25 cellular contexts compared by ENCODE assay signal in the genomic region with DNA sequence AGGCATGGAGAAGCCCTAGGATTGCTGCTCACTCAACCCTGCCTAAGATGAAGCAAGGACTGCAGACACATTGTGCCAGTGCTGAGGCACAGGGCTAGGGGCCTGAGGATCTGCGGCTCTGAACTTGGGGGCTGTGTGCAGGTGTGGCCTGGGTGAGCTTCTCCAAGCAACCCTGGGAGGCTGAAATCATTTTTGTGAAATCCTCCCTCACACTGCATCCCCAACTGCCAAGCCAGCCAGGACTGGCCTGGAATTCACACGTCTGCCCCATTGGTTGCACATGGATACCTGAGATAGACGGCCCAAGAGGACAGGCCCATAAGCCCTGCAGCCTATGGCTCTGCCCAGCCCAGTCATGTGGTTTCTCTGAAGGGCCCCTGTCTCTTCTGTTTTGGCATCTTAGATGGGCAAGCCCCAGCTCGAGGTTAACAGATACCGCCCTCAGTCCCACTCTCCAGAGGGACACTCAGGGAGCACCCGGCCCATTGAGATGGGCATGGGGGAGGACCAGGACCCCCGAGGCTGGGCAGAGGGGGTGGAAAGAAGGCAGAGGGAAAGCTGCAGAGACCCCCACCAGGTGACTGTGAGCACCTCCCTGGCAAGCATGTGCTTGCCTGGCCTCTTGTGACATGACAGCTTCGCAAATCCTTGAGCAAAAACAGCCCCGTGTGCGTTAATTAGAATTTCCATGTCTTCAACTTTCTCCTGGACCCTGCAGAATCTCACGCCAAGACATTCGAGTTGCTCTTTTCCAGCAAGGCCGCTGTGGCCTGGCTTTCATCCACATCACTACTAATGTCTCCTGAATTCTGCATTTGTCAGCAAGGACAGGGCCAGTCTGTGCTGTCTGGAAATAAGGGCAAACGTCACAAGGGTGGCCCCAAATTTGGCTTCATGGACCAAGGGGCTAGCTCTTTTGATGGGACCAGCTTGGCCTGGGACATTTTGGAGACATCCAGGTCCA. TPM values are rescaled to one million over a fixed set of nuclear protein-coding genes. Genes with fewer than 3 reads are reported as not detected.
DNase-seq lines count a peak whose midpoint lies in the region; ATAC-seq and TF ChIP-seq lines count a peak whose summit lies in the region.
"Had no signal": no experiment of that assay in that cellular context is flagged by ENCODE, and none has a peak within 500 bp of the region (broad histone marks: within the 10 kb centered on the region; RNA-seq: fewer than 3 reads in every experiment).

No MANE protein-coding gene starts in this region.

- H3K4me1 ChIP-seq in breast epithelium: no peaks in the 10 kb centered on the region
- H3K4me1 ChIP-seq in osteoblast (ENCODE audit: insufficient read depth, low read length): no peaks in the 10 kb centered on the region
- no peaks in the 10 kb centered on the region for H3K4me1 ChIP-seq in uterus
- H3K4me1 ChIP-seq: psoas muscle had no signal

- TF ChIP-seq POLR2A in breast epithelium (IDR thresholded peaks at IDR 0.05): no peak
- no peak for TF ChIP-seq POLR2A in uterus (IDR thresholded peaks at IDR 0.05)

- no peak overlapping the region for H3K4me2 ChIP-seq in osteoblast (ENCODE audit: insufficient read depth, low read length)
- H3K4me2 ChIP-seq: SK-N-SH had no signal

- DNase-seq in breast epithelium (ENCODE audit: low spot score in 2 of 2) (peak; percentile 31 to 38), MCF 10A (ENCODE audit: unreplicated experiment) (no peak), fibroblast of mammary gland (ENCODE audit: low read depth) (peak; percentile 29), osteoblast (ENCODE audit: insufficient read length, low spot score, missing footprints) (peak; percentile 32), uterus (peak; percentile 40 to 51), NCI-H1105 treated with DMSO at 0.1 percent for 48 hours (lab: John Stamatoyannopoulos, UW) (no peak)
- DNase-seq in natural killer cell treated with Interleukin-12 subunit alpha and Interleukin-12 subunit beta and Interleukin-15 and Interleukin-18, amount 100 ng/mL, for 72 hours (ENCODE audit: low spot score): no peak
- no peak for DNase-seq in activated CD4-positive, alpha-beta T cell treated with anti-CD3 and anti-CD28 coated beads, Interleukin-2, amount 50 U/mL, for 48 hours
- DNase-seq: activated CD4-positive, CD25-positive, alpha-beta regulatory T cell; activated naive CD8-positive, alpha-beta T cell treated with anti-CD3 and anti-CD28 coated beads, Interleukin-2, amount 50 U/mL, for 24 hours; central memory CD4-positive, alpha-beta T cell; COR-L47; erythroblast; H7; Karpas-422; left colon; NCI-H1092; NCI-H2029 treated with DMSO at 0.1 percent for 48 hours; NCI-H510A; SK-N-SH; stimulated activated CD4-positive, alpha-beta T cell treated with anti-CD3 and anti-CD28 coated beads, Interleukin-4, amount 100 ng/mL, for 4 hours; T-helper 9 cell had no signal

- H3K27me3 Mint-ChIP-seq in MCF 10A (ENCODE audit: insufficient read depth, unreplicated experiment): no peaks in the 10 kb centered on the region
- H3K27me3 Mint-ChIP-seq in natural killer cell treated with Interleukin-12 subunit alpha and Interleukin-12 subunit beta and Interleukin-15 and Interleukin-18, amount 100 ng/mL, for 72 hours: peaks cover 0 to 1% of the 10 kb centered on the region in 2 donors
- H3K27me3 Mint-ChIP-seq: activated naive CD8-positive, alpha-beta T cell treated with anti-CD3 and anti-CD28 coated beads, Interleukin-2, amount 50 U/mL, for 24 hours had no signal

- POLR2A ChIA-PET in MCF 10A (lab: Yijun Ruan, JAX): no interaction called here

- BruUV-seq in MCF 10A (replicated peaks; lab: Mats Ljungman, UMichigan): no TSS peak

- peaks cover 43% of the 10 kb centered on the region for H4K20me1 ChIP-seq in osteoblast (ENCODE audit: insufficient read depth, low read length)

- no peak overlapping the region for H2AFZ ChIP-seq in osteoblast (ENCODE audit: low read length)

- peaks cover 6% of the 10 kb centered on the region for H3K36me3 Mint-ChIP-seq in MCF 10A (ENCODE audit: insufficient read depth, unreplicated experiment)
- no peaks in the 10 kb centered on the region for H3K36me3 Mint-ChIP-seq in natural killer cell treated with Interleukin-12 subunit alpha and Interleukin-12 subunit beta and Interleukin-15 and Interleukin-18, amount 100 ng/mL, for 72 hours

- H3K4me3 ChIP-seq in breast epithelium: no peak overlapping the region
- H3K4me3 ChIP-seq in fibroblast of mammary gland (ENCODE audit: control insufficient read depth, low read depth, low read length): no peak overlapping the region
- no peak overlapping the region for H3K4me3 ChIP-seq in osteoblast (ENCODE audit: insufficient read depth, low read length)
- no peak overlapping the region for H3K4me3 ChIP-seq in uterus
- H3K4me3 ChIP-seq: psoas muscle had no signal

- H3K27ac ChIP-seq in breast epithelium (peak overlapping the region in 1 of 2 donors; percentile 3), osteoblast (ENCODE audit: low read depth, low read length) (no peak overlapping the region), uterus (no peak overlapping the region)
- H3K27ac ChIP-seq: psoas muscle had no signal

- no peaks in the 10 kb centered on the region for H3K9me3 Mint-ChIP-seq in MCF 10A (ENCODE audit: unreplicated experiment)
- H3K9me3 Mint-ChIP-seq in natural killer cell treated with Interleukin-12 subunit alpha and Interleukin-12 subunit beta and Interleukin-15 and Interleukin-18, amount 100 ng/mL, for 72 hours: no peaks in the 10 kb centered on the region

- H3K27me3 ChIP-seq in breast epithelium (no peaks in the 10 kb centered on the region), osteoblast (ENCODE audit: insufficient read depth, low read length) (no peaks in the 10 kb centered on the region), uterus (no peaks in the 10 kb centered on the region)

- ATAC-seq in natural killer cell treated with Interleukin-12 subunit alpha and Interleukin-12 subunit beta and Interleukin-15 and Interleukin-18, amount 100 ng/mL, for 72 hours: no peak
- ATAC-seq: activated naive CD8-positive, alpha-beta T cell treated with anti-CD3 and anti-CD28 coated beads, Interleukin-2, amount 50 U/mL, for 24 hours; left colon; psoas muscle had no signal

- no peak for TF ChIP-seq CTCF in breast epithelium (IDR thresholded peaks at IDR 0.05)
- no peak for TF ChIP-seq CTCF in MCF 10A (IDR thresholded peaks at IDR 0.05; ENCODE audit: unreplicated experiment)
- no peak for TF ChIP-seq CTCF in fibroblast of mammary gland (conservative IDR thresholded peaks at IDR 0.05; ENCODE audit: control insufficient read depth, insufficient read depth, low read depth, low read length)
- no peak for TF ChIP-seq CTCF in osteoblast (IDR thresholded peaks at IDR 0.05; ENCODE audit: extremely low read depth, low read depth, low read length)
- no peak for TF ChIP-seq CTCF in uterus (IDR thresholded peaks at IDR 0.05)

- peaks cover 36% of the 10 kb centered on the region for H3K79me2 ChIP-seq in osteoblast (ENCODE audit: insufficient read depth, low read length)

- no peak overlapping the region for H3K27ac Mint-ChIP-seq in MCF 10A (ENCODE audit: low read depth, unreplicated experiment)
- no peak overlapping the region for H3K27ac Mint-ChIP-seq in natural killer cell treated with Interleukin-12 subunit alpha and Interleukin-12 subunit beta and Interleukin-15 and Interleukin-18, amount 100 ng/mL, for 72 hours
- H3K27ac Mint-ChIP-seq: activated naive CD8-positive, alpha-beta T cell treated with anti-CD3 and anti-CD28 coated beads, Interleukin-2, amount 50 U/mL, for 24 hours had no signal

- H3K9me3 ChIP-seq in breast epithelium (peaks cover under 1 to 16% of the 10 kb centered on the region in 2 donors), osteoblast (ENCODE audit: low read depth, low read length) (peaks cover 14% of the 10 kb centered on the region), uterus (no peaks in the 10 kb centered on the region)

- CTCF ChIA-PET in MCF 10A (lab: Yijun Ruan, JAX): no interaction called here

- intact Hi-C loops in breast epithelium (cut with DNase I; ENCODE audit: low total_unique reads): no loop called here
- intact Hi-C loops in MCF 10A (cut with micrococcal nuclease): no loop called here
- intact Hi-C loops in uterus (cut with DNase I; ENCODE audit: low total_unique reads): no loop called here

- no peak overlapping the region for H3K4me3 Mint-ChIP-seq in MCF 10A (ENCODE audit: unreplicated experiment)
- no peak overlapping the region for H3K4me3 Mint-ChIP-seq in natural killer cell treated with Interleukin-12 subunit alpha and Interleukin-12 subunit beta and Interleukin-15 and Interleukin-18, amount 100 ng/mL, for 72 hours
- H3K4me3 Mint-ChIP-seq: activated naive CD8-positive, alpha-beta T cell treated with anti-CD3 and anti-CD28 coated beads, Interleukin-2, amount 50 U/mL, for 24 hours; mesothelial cell of epicardium; nephron had no signal

- no peaks in the 10 kb centered on the region for H3K4me1 Mint-ChIP-seq in MCF 10A (ENCODE audit: insufficient read depth, unreplicated experiment)
- H3K4me1 Mint-ChIP-seq in natural killer cell treated with Interleukin-12 subunit alpha and Interleukin-12 subunit beta and Interleukin-15 and Interleukin-18, amount 100 ng/mL, for 72 hours (ENCODE audit: low read depth in 2 of 2): peaks cover 0 to 3% of the 10 kb centered on the region in 2 donors
- H3K4me1 Mint-ChIP-seq: activated naive CD8-positive, alpha-beta T cell treated with anti-CD3 and anti-CD28 coated beads, Interleukin-2, amount 50 U/mL, for 24 hours had no signal

- H3K36me3 ChIP-seq in breast epithelium: no peaks in the 10 kb centered on the region
- peaks cover 13% of the 10 kb centered on the region for H3K36me3 ChIP-seq in osteoblast (ENCODE audit: insufficient read depth, low read length)
- H3K36me3 ChIP-seq in uterus: no peaks in the 10 kb centered on the region

RNA-seq across cellular contexts. Expression of a gene that starts 33.8 kb away (rescaled TPM):
- total RNA-seq in breast epithelium (1 to 10 TPM; 2.1 to 5.3 (median 3.6) TPM), MCF 10A (2022) (1.3 and 1.7 TPM in 2 replicates), osteoblast (5.1 and 6.2 TPM in 2 replicates), uterus (10 to 100 TPM in 2 of 4 donors, 1 to 10 TPM in 2; 2.6 to 19.4 (median 10.9) TPM)
- total RNA-seq in natural killer cell treated with Interleukin-12 subunit alpha and Interleukin-12 subunit beta and Interleukin-15 and Interleukin-18, amount 100 ng/mL, for 72 hours: 1 to 10 TPM in 1 of 2 donors, under 1 TPM in 1; 0.52 to 1.1 TPM

Comparison
In these comparisons a context has a peak if more than half of its experiments do, and no peak if none do; other contexts are left out.
1. DNase-seq: peak in breast epithelium (2 of 2), fibroblast of mammary gland (single experiment), osteoblast (single experiment) and uterus (2 of 2); none in MCF 10A (single experiment), NCI-H1105 treated with DMSO at 0.1 percent for 48 hours (single experiment), natural killer cell treated with Interleukin-12 subunit alpha and Interleukin-12 subunit beta and Interleukin-15 and Interleukin-18, amount 100 ng/mL, for 72 hours (single experiment) and activated CD4-positive, alpha-beta T cell treated with anti-CD3 and anti-CD28 coated beads, Interleukin-2, amount 50 U/mL, for 48 hours (0 of 2).